9 cellular contexts compared by ENCODE assay signal in genomic region chr10:104317195-104318095, GRCh38. TPM values are rescaled to one million over a fixed set of nuclear protein-coding genes. Genes with fewer than 3 reads are reported as not detected.
DNase-seq lines count a peak whose midpoint lies in the region; ATAC-seq and TF ChIP-seq lines count a peak whose summit lies in the region.
"Had no signal": no experiment of that assay in that cellular context is flagged by ENCODE, and none has a peak within 500 bp of the region (broad histone marks: within the 10 kb centered on the region; RNA-seq: fewer than 3 reads in every experiment).

No MANE protein-coding gene starts in this region.

- H3K4me3 Mint-ChIP-seq in WTC11 = no peak overlapping the region; the same call in 1 of the 2 replicates
- H3K4me3 Mint-ChIP-seq: T-helper 1 cell treated with Interleukin-12 subunit alpha and Interleukin-12 subunit beta and Interleukin-4 antibody, amounts not matched to agents 30 μg/mL and 1 μg/mL, for 36 hours had no signal

- no peaks in the 10 kb centered on the region for H3K36me3 ChIP-seq in testis (ENCODE audit: low read depth, missing control alignments)

- H3K9me3 Mint-ChIP-seq in WTC11 = no peaks in the 10 kb centered on the region
- H3K9me3 Mint-ChIP-seq: T-helper 1 cell treated with Interleukin-12 subunit alpha and Interleukin-12 subunit beta and Interleukin-4 antibody, amounts not matched to agents 30 μg/mL and 1 μg/mL, for 36 hours had no signal

- H3K27ac ChIP-seq in testis = peak overlapping the region in 1 of 2 donors; percentile 9
- H3K27ac ChIP-seq: cardiac muscle cell had no signal

- H3K9me3 ChIP-seq in testis = no peaks in the 10 kb centered on the region

- intact Hi-C loops in testis (cut with DNase I; ENCODE audit: low total_unique reads) = no loop called here

- H3K4me1 ChIP-seq in testis = peaks cover 48% of the 10 kb centered on the region

- H3K4me1 Mint-ChIP-seq in WTC11 = peaks cover 59% of the 10 kb centered on the region

- POLR2A ChIA-PET in WTC11 (lab: Charles Lee) = no interaction called here

- no peak for DNase-seq in WTC11 (ENCODE audit: low spot score)
- DNase-seq in hepatic stellate cell (ENCODE audit: low spot score) = peak; percentile 79
- peak; percentile 62 for DNase-seq in testis
- no peak for DNase-seq in stimulated activated CD8-positive, alpha-beta memory T cell treated with anti-CD3 and anti-CD28 coated beads, Interleukin-4, amount 100 ng/mL, for 48 hours

- H3K27ac Mint-ChIP-seq in WTC11 = peak overlapping the region; percentile 19
- H3K27ac Mint-ChIP-seq: T-helper 1 cell treated with Interleukin-12 subunit alpha and Interleukin-12 subunit beta and Interleukin-4 antibody, amounts not matched to agents 30 μg/mL and 1 μg/mL, for 36 hours had no signal

- no peaks in the 10 kb centered on the region for H3K27me3 ChIP-seq in testis
- H3K27me3 ChIP-seq: cardiac muscle cell had no signal

- peak; percentile 39 for ATAC-seq in GM21786 (IDR thresholded peaks at IDR 0.05; ENCODE audit: unreplicated experiment)
- peak; percentile 43 for ATAC-seq in WTC11
- ATAC-seq in GM19467 (IDR thresholded peaks at IDR 0.05; ENCODE audit: unreplicated experiment) = no peak
- ATAC-seq in GM19463 (IDR thresholded peaks at IDR 0.05; ENCODE audit: unreplicated experiment) = no peak

- 56 to 64% methylated on average over 10 of the region's 10 CpGs for WGBS in testis, 2 donors

- H3K27me3 Mint-ChIP-seq in WTC11 (ENCODE audit: low read depth) = no peaks in the 10 kb centered on the region

- TF ChIP-seq POLR2A in testis (IDR thresholded peaks at IDR 0.05) = no peak

- CTCF ChIA-PET in WTC11 (lab: Charles Lee) = interaction anchor here (0.9 to 5.2 kb wide), 8 partner anchors 11 to 252 kb away, joined by 3 to 33 read pairs (median 6); partner anchors contain the start of genes CFAP58 and ITPRIP

- no peak overlapping the region for H3K4me3 ChIP-seq in testis
- H3K4me3 ChIP-seq: cardiac muscle cell had no signal

- TF ChIP-seq CTCF in WTC11 (IDR thresholded peaks at IDR 0.05) = no peak
- no peak for TF ChIP-seq CTCF in testis (IDR thresholded peaks at IDR 0.05)

- peaks cover 20% of the 10 kb centered on the region for H3K36me3 Mint-ChIP-seq in WTC11

TF ChIP-seq in WTC11, 78 proteins besides CTCF, POLR2A, EP300 and RAD21:
- TF ChIP-seq MAX (CRISPR knock-in tag; IDR thresholded peaks at IDR 0.05) (no peak), ETV6 (CRISPR knock-in tag; IDR thresholded peaks at IDR 0.05) (0 out of 2 replicates have a peak, but pooled peaks have one; percentile 22)
TF ChIP-seq in WTC11: peak in this region for 1.

RNA-seq across cellular contexts. Expression of gene ITPRIP, which starts 20.8 kb away (rescaled TPM):
- 13.0 to 16.8 TPM (median 13.4 TPM) in 3 replicates for total RNA-seq in WTC11 (2021)
- 10 to 100 TPM; 21.6 to 29.5 TPM for total RNA-seq in testis
- polyA plus RNA-seq in testis (ENCODE audit: insufficient read depth, low read depth, low replicate concordance) = 21.5 TPM

RNA-seq across cellular contexts. Expression of gene CFAP58, which starts 36.2 kb away (rescaled TPM):
- 0.92 to 1.1 TPM (median 1.0 TPM) in 3 replicates for total RNA-seq in WTC11 (2021)
- 10 to 100 TPM; 10.1 to 14.6 TPM for total RNA-seq in testis
- 16.3 TPM for polyA plus RNA-seq in testis (ENCODE audit: insufficient read depth, low read depth, low replicate concordance)

RNA-seq across cellular contexts. Expression of gene GSTO2, which starts 48.5 kb away (rescaled TPM):
- total RNA-seq in WTC11 (2021) (10.7 to 18.7 TPM (median 17.6 TPM) in 3 replicates), testis (10 to 100 TPM; 28.9 to 51.7 TPM)
- polyA plus RNA-seq in testis (ENCODE audit: insufficient read depth, low read depth, low replicate concordance) = 53.7 TPM

Comparison
In these comparisons a context has a peak if more than half of its experiments do, and no peak if none do; other contexts are left out.
1. ATAC-seq: peak in GM21786 (single experiment) and WTC11 (single experiment); none in GM19467 (single experiment) and GM19463 (single experiment).
2. DNase-seq: peak in hepatic stellate cell (single experiment) and testis (single experiment); none in WTC11 (single experiment) and stimulated activated CD8-positive, alpha-beta memory T cell treated with anti-CD3 and anti-CD28 coated beads, Interleukin-4, amount 100 ng/mL, for 48 hours (single experiment).